Comparison of ENCODE assay signal across 10 cellular contexts in the genomic region with DNA sequence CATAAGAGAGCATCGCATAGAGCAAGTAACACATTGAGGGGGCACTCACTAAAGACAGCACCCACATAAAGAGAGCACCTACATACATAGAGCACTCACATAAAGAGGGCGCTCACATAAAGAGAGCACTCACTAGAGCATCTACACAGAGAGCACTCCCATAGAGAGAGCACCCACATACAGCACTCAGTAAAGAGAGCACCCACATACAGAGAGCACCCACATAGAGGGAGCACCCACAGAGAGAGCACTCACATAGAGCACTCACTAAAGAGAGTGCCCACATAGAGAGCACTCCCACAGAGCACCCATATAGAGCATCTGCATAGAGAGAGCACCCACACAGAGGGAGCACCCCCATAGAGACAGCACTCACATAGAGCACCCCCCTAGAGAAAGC. TPM values are rescaled to one million over a fixed set of nuclear protein-coding genes. Genes with fewer than 3 reads are reported as not detected.
DNase-seq lines count a peak whose midpoint lies in the region; ATAC-seq, FAIRE-seq and TF ChIP-seq lines count a peak whose summit lies in the region.
"Had no signal": no experiment of that assay in that cellular context is flagged by ENCODE, and none has a peak within 500 bp of the region (broad histone marks: within the 10 kb centered on the region; RNA-seq: fewer than 3 reads in every experiment).

No MANE protein-coding gene starts in this region.

- no peak for FAIRE-seq in RCC 7860 (lab: Jason Lieb, UNC)

- H3K27ac ChIP-seq in GM23338 (ENCODE audit: low read depth): no peak overlapping the region
- no peak overlapping the region for H3K27ac ChIP-seq in psoas muscle
- H3K27ac ChIP-seq: foreskin keratinocyte had no signal

- no peaks in the 10 kb centered on the region for H3K36me3 Mint-ChIP-seq in activated T-cell treated with anti-CD3 and anti-CD28 coated beads, Interleukin-2, amount 50 U/mL, for 24 hours (ENCODE audit: low read depth)
- H3K36me3 Mint-ChIP-seq in GM23338 (ENCODE audit: low read depth) (peaks cover 3% of the 10 kb centered on the region; the same call in 2 of the 3 replicates), WTC11 (no peaks in the 10 kb centered on the region)
- no peaks in the 10 kb centered on the region for H3K36me3 Mint-ChIP-seq in activated T-helper 1 cell treated with anti-CD3 and anti-CD28 coated beads, Interleukin-12 subunit alpha, Interleukin-12 subunit beta, Interleukin-2, Interleukin-4 antibody, amounts not matched to agents 30 ng/mL and 10 ng/mL and 1 ng/mL, durations not matched to agents 14 hours and 24 hours and 36 hours (ENCODE audit: low read depth)

- H3K4me1 Mint-ChIP-seq in activated T-cell treated with anti-CD3 and anti-CD28 coated beads, Interleukin-2, amount 50 U/mL, for 24 hours (ENCODE audit: low read depth): peaks cover 8% of the 10 kb centered on the region
- H3K4me1 Mint-ChIP-seq in GM23338: no peaks in the 10 kb centered on the region
- H3K4me1 Mint-ChIP-seq in WTC11: no peaks in the 10 kb centered on the region
- H3K4me1 Mint-ChIP-seq in activated T-helper 1 cell treated with anti-CD3 and anti-CD28 coated beads, Interleukin-12 subunit alpha, Interleukin-12 subunit beta, Interleukin-2, Interleukin-4 antibody, amounts not matched to agents 30 ng/mL and 10 ng/mL and 1 ng/mL, durations not matched to agents 14 hours and 24 hours and 36 hours (ENCODE audit: low read depth): peaks cover 7% of the 10 kb centered on the region

- H3K4me3 Mint-ChIP-seq in activated T-cell treated with anti-CD3 and anti-CD28 coated beads, Interleukin-2, amount 50 U/mL, for 24 hours: peak overlapping the region; percentile 68
- H3K4me3 Mint-ChIP-seq in GM23338: peak overlapping the region; percentile 69; the same call in 2 of the 3 replicates
- H3K4me3 Mint-ChIP-seq in WTC11: peak overlapping the region; percentile 60
- H3K4me3 Mint-ChIP-seq in activated T-helper 1 cell treated with anti-CD3 and anti-CD28 coated beads, Interleukin-12 subunit alpha, Interleukin-12 subunit beta, Interleukin-2, Interleukin-4 antibody, amounts not matched to agents 30 ng/mL and 10 ng/mL and 1 ng/mL, durations not matched to agents 14 hours and 24 hours and 36 hours: no peak overlapping the region

- H3K27ac Mint-ChIP-seq in activated T-cell treated with anti-CD3 and anti-CD28 coated beads, Interleukin-2, amount 50 U/mL, for 24 hours: no peak overlapping the region
- H3K27ac Mint-ChIP-seq in GM23338 (no peak overlapping the region), WTC11 (no peak overlapping the region)
- H3K27ac Mint-ChIP-seq in activated T-helper 1 cell treated with anti-CD3 and anti-CD28 coated beads, Interleukin-12 subunit alpha, Interleukin-12 subunit beta, Interleukin-2, Interleukin-4 antibody, amounts not matched to agents 30 ng/mL and 10 ng/mL and 1 ng/mL, durations not matched to agents 14 hours and 24 hours and 36 hours: no peak overlapping the region
- H3K27ac Mint-ChIP-seq: dendritic cell treated with granulocyte-macrophage colony-stimulating factor and Interleukin-4, amounts not matched to agents 40 ng/mL and 50 ng/mL, for 4 days had no signal

- no peak for ATAC-seq in GM23338
- no peak for ATAC-seq in WTC11
- ATAC-seq in psoas muscle: peak in 3 of 4 donors; percentile 15 to 45 (median 18)

- intact Hi-C loops in psoas muscle (cut with DNase I): no loop called here
- intact Hi-C loops in activated T-helper 1 cell treated with anti-CD3 and anti-CD28 coated beads, Interleukin-12 subunit alpha, Interleukin-12 subunit beta, Interleukin-2, Interleukin-4 antibody, amounts not matched to agents 30 ng/mL and 10 ng/mL and 1 ng/mL, durations not matched to agents 14 hours and 24 hours and 36 hours (cut with micrococcal nuclease): loop anchor here (1.0 to 10.0 kb wide), 6 partner anchors 46 to 432 kb away; a partner anchor contains a TSS

- H3K79me2 ChIP-seq in GM23338 (replicated peaks; ENCODE audit: insufficient read depth): no peaks in the 10 kb centered on the region

- no peak for DNase-seq in activated T-cell treated with anti-CD3 and anti-CD28 coated beads, Interleukin-2, amount 50 U/mL, for 24 hours
- DNase-seq in activated T-cell treated with anti-CD3 and anti-CD28 coated beads for 4 hours (no peak), GM23338 (ENCODE audit: low spot score) (no peak), WTC11 (ENCODE audit: low spot score) (no peak), psoas muscle (no peak), RCC 7860 (ENCODE audit: low spot score) (no peak)
- no peak for DNase-seq in stimulated activated CD4-positive, alpha-beta T cell treated with anti-CD3 and anti-CD28 coated beads, Interleukin-1b, Interleukin-23, amount 100 ng/mL, for 48 hours
- no peak for DNase-seq in activated T-helper 1 cell treated with anti-CD3 and anti-CD28 coated beads, Interleukin-12 subunit alpha, Interleukin-12 subunit beta, Interleukin-2, Interleukin-4 antibody, amounts not matched to agents 30 ng/mL and 10 ng/mL and 1 ng/mL, durations not matched to agents 14 hours and 24 hours and 36 hours (ENCODE audit: low spot score)

- peaks cover 8% of the 10 kb centered on the region for H3K27me3 Mint-ChIP-seq in activated T-cell treated with anti-CD3 and anti-CD28 coated beads, Interleukin-2, amount 50 U/mL, for 24 hours
- H3K27me3 Mint-ChIP-seq in GM23338 (ENCODE audit: insufficient read depth, low read depth, poor library complexity) (peaks cover 8% of the 10 kb centered on the region), WTC11 (ENCODE audit: low read depth) (peaks cover 11% of the 10 kb centered on the region)
- H3K27me3 Mint-ChIP-seq in activated T-helper 1 cell treated with anti-CD3 and anti-CD28 coated beads, Interleukin-12 subunit alpha, Interleukin-12 subunit beta, Interleukin-2, Interleukin-4 antibody, amounts not matched to agents 30 ng/mL and 10 ng/mL and 1 ng/mL, durations not matched to agents 14 hours and 24 hours and 36 hours (ENCODE audit: insufficient read depth): peaks cover 15% of the 10 kb centered on the region

- WGBS in psoas muscle, 3 donors: 55 to 62% (median 58%) methylated on average over 2 of the region's 2 CpGs

- H4K20me1 ChIP-seq in GM23338 (replicated peaks; ENCODE audit: insufficient read depth): no peaks in the 10 kb centered on the region

- peaks cover 11% of the 10 kb centered on the region; the same call in 1 of the 2 replicates for H3K27me3 ChIP-seq in GM23338 (ENCODE audit: insufficient read depth)
- H3K27me3 ChIP-seq in psoas muscle (ENCODE audit: insufficient read depth in 3 of 3, low read length in 2 of 3): peaks cover 0 to 14% (median 7%) of the 10 kb centered on the region in 3 donors

- no peaks in the 10 kb centered on the region for H3K4me1 ChIP-seq in GM23338 (ENCODE audit: insufficient read depth)
- H3K4me1 ChIP-seq in psoas muscle: peaks cover 3% of the 10 kb centered on the region
- H3K4me1 ChIP-seq: foreskin keratinocyte had no signal

- peak overlapping the region; percentile 83; the same call in 1 of the 2 replicates for H3K4me2 ChIP-seq in GM23338

- H3K36me3 ChIP-seq in GM23338 (ENCODE audit: insufficient read depth) (no peaks in the 10 kb centered on the region), psoas muscle (ENCODE audit: insufficient read depth in 1 of 2, low read depth in 1 of 2) (no peaks in the 10 kb centered on the region)

- no peaks in the 10 kb centered on the region for H3K9me2 ChIP-seq in GM23338 (ENCODE audit: insufficient read depth)

- peak overlapping the region; percentile 63 for H3K4me3 ChIP-seq in GM23338
- H3K4me3 ChIP-seq in psoas muscle: no peak overlapping the region

- TF ChIP-seq CTCF in GM23338 (conservative IDR thresholded peaks at IDR 0.05; ENCODE audit: low read depth in 2 of 2): no peak
- no peak for TF ChIP-seq CTCF in WTC11 (IDR thresholded peaks at IDR 0.05)
- TF ChIP-seq CTCF in psoas muscle (IDR thresholded peaks at IDR 0.05): no peak

- H3F3A ChIP-seq in GM23338 (replicated peaks; ENCODE audit: low read depth): no peaks in the 10 kb centered on the region

- POLR2A ChIA-PET in WTC11 (lab: Charles Lee): no interaction called here

- no peaks in the 10 kb centered on the region for H3K9me3 Mint-ChIP-seq in activated T-cell treated with anti-CD3 and anti-CD28 coated beads, Interleukin-2, amount 50 U/mL, for 24 hours
- H3K9me3 Mint-ChIP-seq in GM23338 (no peaks in the 10 kb centered on the region; the same call in 2 of the 3 replicates), WTC11 (peaks cover 7% of the 10 kb centered on the region; the same call in 1 of the 2 replicates)
- no peaks in the 10 kb centered on the region for H3K9me3 Mint-ChIP-seq in activated T-helper 1 cell treated with anti-CD3 and anti-CD28 coated beads, Interleukin-12 subunit alpha, Interleukin-12 subunit beta, Interleukin-2, Interleukin-4 antibody, amounts not matched to agents 30 ng/mL and 10 ng/mL and 1 ng/mL, durations not matched to agents 14 hours and 24 hours and 36 hours
- H3K9me3 Mint-ChIP-seq: dendritic cell treated with granulocyte-macrophage colony-stimulating factor and Interleukin-4, amounts not matched to agents 40 ng/mL and 50 ng/mL, for 4 days had no signal

- H3K9me3 ChIP-seq in psoas muscle: no peaks in the 10 kb centered on the region

- H2AFZ ChIP-seq in GM23338: no peak overlapping the region

- CTCF ChIA-PET in WTC11 (lab: Charles Lee): interaction anchor here (0.5 to 2.1 kb wide), 42 partner anchors 8 to 431 kb away, joined by 3 to 30 read pairs (median 4); a partner anchor contains a TSS

TF ChIP-seq in GM23338, 12 proteins besides CTCF, POLR2A, EP300 and RAD21 (continues in another document):
- no peak for TF ChIP-seq POLR2AphosphoS5 (IDR thresholded peaks at IDR 0.05; ENCODE audit: low read depth)
- TF ChIP-seq STAT1 (IDR thresholded peaks at IDR 0.05; ENCODE audit: unreplicated experiment): no peak
- TF ChIP-seq ZNF114 (CRISPR knock-in tag; IDR thresholded peaks at IDR 0.05): no peak
- no peak for TF ChIP-seq NANOG (IDR thresholded peaks at IDR 0.05; ENCODE audit: borderline replicate concordance)

RNA-seq across cellular contexts. Expression of a gene that starts 47.8 kb away (rescaled TPM):
- total RNA-seq in GM23338 (2014; rRNA removed; shearing (Covaris generic)): 106 and 131 TPM in 2 replicates
- 70.3 and 71.5 TPM in 2 replicates for polyA plus RNA-seq in GM23338 (2016; fragmentation: Nextera tagmentation; extraction: Ambion mirVana)
- total RNA-seq in WTC11 (2021): 32.3 to 41.2 TPM (median 40.1 TPM) in 3 replicates
- 10 to 100 TPM in 1 of 4 donors, 1 to 10 TPM in 3; 4.0 to 11.1 (median 6.6) TPM for total RNA-seq in psoas muscle
- 10 to 100 TPM in 1 of 3 donors, 1 to 10 TPM in 2; 5.3 to 20.0 (median 9.5) TPM for polyA plus RNA-seq in psoas muscle
- total RNA-seq in activated T-helper 1 cell treated with anti-CD3 and anti-CD28 coated beads, Interleukin-12 subunit alpha, Interleukin-12 subunit beta, Interleukin-2, Interleukin-4 antibody, amounts not matched to agents 30 ng/mL and 10 ng/mL and 1 ng/mL, durations not matched to agents 14 hours and 24 hours and 36 hours: 87.7 and 89.9 TPM in 2 replicates

Comparison
In these comparisons a context has a peak if more than half of its experiments do, and no peak if none do; other contexts are left out.
1. ATAC-seq: peak in psoas muscle (3 of 4); none in GM23338 (single experiment) and WTC11 (single experiment).